Comparison of ENCODE assay signal across 8 cellular contexts in the genomic region with DNA sequence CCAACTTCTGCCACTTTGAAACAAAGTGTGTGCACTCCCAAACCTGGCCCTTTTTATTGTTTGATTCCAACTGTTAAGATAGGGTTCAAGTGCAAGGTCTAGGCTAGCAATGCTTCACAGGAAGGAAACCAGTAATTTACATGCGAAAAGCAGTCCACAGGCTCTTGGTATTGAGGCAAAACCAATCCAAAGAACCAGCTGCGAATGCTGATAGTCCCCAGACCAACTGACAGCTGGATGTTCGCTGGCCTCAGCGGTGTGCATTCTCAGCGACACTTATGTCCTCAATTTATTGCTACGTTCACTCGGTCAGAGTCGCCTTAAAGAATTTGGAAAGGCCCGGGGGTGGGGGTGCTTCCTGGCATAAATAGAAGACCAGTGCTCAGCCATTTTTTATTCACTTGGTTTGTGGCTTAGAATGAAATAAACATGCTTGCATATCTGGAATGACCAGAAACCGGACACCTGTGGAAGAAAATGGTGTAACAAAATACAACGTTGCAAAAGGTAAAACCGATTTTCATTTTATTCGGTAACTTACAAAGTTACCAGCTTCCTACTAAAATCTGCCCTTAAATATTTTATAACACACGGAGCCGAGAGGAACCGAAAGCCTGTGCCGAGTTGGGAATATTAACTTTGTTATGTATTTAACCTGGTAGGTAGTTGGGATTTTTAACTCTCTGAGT. TPM values are rescaled to one million over a fixed set of nuclear protein-coding genes. Genes with fewer than 3 reads are reported as not detected.
DNase-seq lines count a peak whose midpoint lies in the region; ATAC-seq and TF ChIP-seq lines count a peak whose summit lies in the region.

No MANE protein-coding gene starts in this region.

- 1% methylated on average over 17 of the region's 17 CpGs for WGBS in ectodermal cell, 2 experiments

- peak; percentile 5 for ATAC-seq in SK-N-SH treated with all-trans-retinoic acid at 6 μM for 48 hours
- ATAC-seq in naive B cell (ENCODE audit: low read depth in 2 of 2): peak in 1 of 2 donors; percentile 2
- ATAC-seq in HG03457 (IDR thresholded peaks at IDR 0.05; ENCODE audit: unreplicated experiment): no peak
- no peak for ATAC-seq in HG02798 (IDR thresholded peaks at IDR 0.05; ENCODE audit: poor library complexity, unreplicated experiment)

- CTCF ChIA-PET in HEK293 (lab: Yijun Ruan, JAX): no interaction called here

- no peak overlapping the region for H3K4me3 ChIP-seq in HEK293 (ENCODE audit: low read depth, low read length)
- H3K4me3 ChIP-seq in ectodermal cell (ENCODE audit: insufficient read depth, low read depth, low read length): peak overlapping the region; percentile 40

- DNase-seq in DMS114 treated with DMSO at 0.1 percent for 48 hours (lab: John Stamatoyannopoulos, UW; ENCODE audit: unreplicated experiment): peak; percentile 98
- peak; percentile 23 for DNase-seq in naive B cell
- DNase-seq in glomerular visceral epithelial cell (ENCODE audit: extremely low spot score): no peak

- POLR2A ChIA-PET in HEK293 (lab: Yijun Ruan, JAX): interaction anchor here (0.5 kb wide), 1 partner anchor 152 kb away, joined by 7 read pairs; no protein-coding TSS in a partner anchor

- H3K4me3 Mint-ChIP-seq in naive B cell: peak overlapping the region; percentile 84 to 94 (median 92)

- H3K9me3 ChIP-seq in HEK293 (ENCODE audit: control insufficient read depth, insufficient read depth, low read depth, low read length): no peaks in the 10 kb centered on the region
- H3K9me3 ChIP-seq in ectodermal cell (ENCODE audit: control insufficient read depth, low read length): no peaks in the 10 kb centered on the region

- peak overlapping the region in 5 of 6 donors; percentile 72 to 98 (median 93) for H3K27ac Mint-ChIP-seq in naive B cell

- peaks cover 59% of the 10 kb centered on the region for H3K27me3 ChIP-seq in ectodermal cell (ENCODE audit: control insufficient read depth, insufficient read depth, low read length, poor library complexity, severe bottlenecking)

- H3K36me3 ChIP-seq in HEK293 (ENCODE audit: control insufficient read depth in 2 of 2, insufficient read depth in 1 of 2, low read length in 2 of 2) (peaks cover 0 to 2% of the 10 kb centered on the region in 2 experiments; a peak in 1 of 3 replicates), ectodermal cell (ENCODE audit: control insufficient read depth, insufficient read depth, low read length) (no peaks in the 10 kb centered on the region)

- H3K4me1 ChIP-seq in HEK293 (ENCODE audit: control insufficient read depth, insufficient read depth, low read length): peaks cover 3% of the 10 kb centered on the region; the same call in 1 of the 2 replicates
- peaks cover 34% of the 10 kb centered on the region for H3K4me1 ChIP-seq in ectodermal cell (ENCODE audit: control insufficient read depth, insufficient read depth, low read length)

- H3K4me1 Mint-ChIP-seq in naive B cell: peaks cover 29 to 63% (median 49%) of the 10 kb centered on the region in 3 donors

- H3K36me3 Mint-ChIP-seq in naive B cell: no peaks in the 10 kb centered on the region

- H3K9me3 Mint-ChIP-seq in naive B cell: no peaks in the 10 kb centered on the region

- no peaks in the 10 kb centered on the region for H3K27me3 Mint-ChIP-seq in naive B cell

- no peak overlapping the region for H3K27ac ChIP-seq in HEK293 (ENCODE audit: extremely low read depth, low read depth, low read length)
- H3K27ac ChIP-seq in ectodermal cell (ENCODE audit: insufficient read depth, low read depth, low read length, poor library complexity, severe bottlenecking): no peak overlapping the region

- TF ChIP-seq CTCF in HEK293 (tag by site-specific recombination; IDR thresholded peaks at IDR 0.05): no peak

TF ChIP-seq in HEK293, 187 proteins besides CTCF, POLR2A, EP300 and RAD21:
- TF ChIP-seq HOXD13 (CRISPR knock-in tag; IDR thresholded peaks at IDR 0.05; ENCODE audit: borderline replicate concordance): no peak
- peak; percentile 37 for TF ChIP-seq SCRT2 (tag by site-specific recombination; IDR thresholded peaks at IDR 0.05)
- no peak for TF ChIP-seq ZBTB6 (tag by site-specific recombination; IDR thresholded peaks at IDR 0.05)
- TF ChIP-seq ZBTB20 (tag by site-specific recombination; IDR thresholded peaks at IDR 0.05): 0 out of 2 replicates have a peak, but pooled peaks have one; percentile 19

TF ChIP-seq in SK-N-SH treated with all-trans-retinoic acid at 6 μM for 48 hours, 23 proteins besides CTCF, POLR2A, EP300 and RAD21:
- no peak for TF ChIP-seq ZFP3 (CRISPR knock-in tag; IDR thresholded peaks at IDR 0.05)
- no peak for TF ChIP-seq ZNF70 (CRISPR knock-in tag; IDR thresholded peaks at IDR 0.05)
- no peak for TF ChIP-seq ZNF565 (CRISPR knock-in tag; conservative IDR thresholded peaks at IDR 0.05; ENCODE audit: low read depth)
- TF ChIP-seq, protein P1, sequence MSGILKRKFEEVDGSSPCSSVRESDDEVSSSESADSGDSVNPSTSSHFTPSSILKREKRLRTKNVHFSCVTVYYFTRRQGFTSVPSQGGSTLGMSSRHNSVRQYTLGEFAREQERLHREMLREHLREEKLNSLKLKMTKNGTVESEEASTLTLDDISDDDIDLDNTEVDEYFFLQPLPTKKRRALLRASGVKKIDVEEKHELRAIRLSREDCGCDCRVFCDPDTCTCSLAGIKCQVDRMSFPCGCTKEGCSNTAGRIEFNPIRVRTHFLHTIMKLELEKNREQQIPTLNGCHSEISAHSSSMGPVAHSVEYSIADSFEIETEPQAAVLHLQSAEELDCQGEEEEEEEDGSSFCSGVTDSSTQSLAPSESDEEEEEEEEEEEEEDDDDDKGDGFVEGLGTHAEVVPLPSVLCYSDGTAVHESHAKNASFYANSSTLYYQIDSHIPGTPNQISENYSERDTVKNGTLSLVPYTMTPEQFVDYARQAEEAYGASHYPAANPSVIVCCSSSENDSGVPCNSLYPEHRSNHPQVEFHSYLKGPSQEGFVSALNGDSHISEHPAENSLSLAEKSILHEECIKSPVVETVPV (CRISPR knock-in tag; IDR thresholded peaks at IDR 0.05): no peak
- no peak for TF ChIP-seq SNAI2 (CRISPR knock-in tag; IDR thresholded peaks at IDR 0.05)
- TF ChIP-seq, protein P2, sequence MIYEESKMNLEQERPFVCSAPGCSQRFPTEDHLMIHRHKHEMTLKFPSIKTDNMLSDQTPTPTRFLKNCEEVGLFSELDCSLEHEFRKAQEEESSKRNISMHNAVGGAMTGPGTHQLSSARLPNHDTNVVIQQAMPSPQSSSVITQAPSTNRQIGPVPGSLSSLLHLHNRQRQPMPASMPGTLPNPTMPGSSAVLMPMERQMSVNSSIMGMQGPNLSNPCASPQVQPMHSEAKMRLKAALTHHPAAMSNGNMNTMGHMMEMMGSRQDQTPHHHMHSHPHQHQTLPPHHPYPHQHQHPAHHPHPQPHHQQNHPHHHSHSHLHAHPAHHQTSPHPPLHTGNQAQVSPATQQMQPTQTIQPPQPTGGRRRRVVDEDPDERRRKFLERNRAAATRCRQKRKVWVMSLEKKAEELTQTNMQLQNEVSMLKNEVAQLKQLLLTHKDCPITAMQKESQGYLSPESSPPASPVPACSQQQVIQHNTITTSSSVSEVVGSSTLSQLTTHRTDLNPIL (CRISPR knock-in tag; IDR thresholded peaks at IDR 0.05; ENCODE audit: low read depth): no peak
- TF ChIP-seq ARNTL (CRISPR knock-in tag; IDR thresholded peaks at IDR 0.05; ENCODE audit: borderline replicate concordance, low read depth): no peak
- TF ChIP-seq TOX (CRISPR knock-in tag; IDR thresholded peaks at IDR 0.05; ENCODE audit: borderline replicate concordance): no peak
- no peak for TF ChIP-seq ZNF8 (CRISPR knock-in tag; IDR thresholded peaks at IDR 0.05)

RNA-seq across cellular contexts. Expression of gene CPT1A, which starts 1.6 kb away (rescaled TPM):
- 2.0 TPM for polyA plus RNA-seq in ectodermal cell (2013, experiment 1 of 4)
- polyA plus RNA-seq in ectodermal cell (2013, experiment 2 of 4): 1.9 TPM
- polyA plus RNA-seq in ectodermal cell (2013, experiment 3 of 4): 1.2 TPM
- 1.9 TPM for polyA plus RNA-seq in ectodermal cell (2013, experiment 4 of 4)
- 10 to 100 TPM in 1 of 6 donors, 1 to 10 TPM in 4, under 1 TPM in 1; 0.73 to 13.9 (median 3.2) TPM for polyA plus RNA-seq in naive B cell (ENCODE audit: low read depth in 6 of 6)
